1 cellular context compared by ENCODE assay signal in genomic region chr17:77306790-77307478, GRCh38.
TF ChIP-seq lines count a peak whose summit lies in the region.

No MANE protein-coding gene starts in this region.

TF ChIP-seq in WTC11, 78 proteins besides CTCF, POLR2A, EP300 and RAD21 (continued from another document):
- TF ChIP-seq MXD4 (CRISPR knock-in tag; IDR thresholded peaks at IDR 0.05; ENCODE audit: borderline replicate concordance) (no peak), ZBTB21 (CRISPR knock-in tag; IDR thresholded peaks at IDR 0.05; ENCODE audit: borderline replicate concordance) (no peak), TP53 (CRISPR knock-in tag; IDR thresholded peaks at IDR 0.05) (no peak), ATF2 (CRISPR knock-in tag; IDR thresholded peaks at IDR 0.05; ENCODE audit: borderline replicate concordance, low read depth) (no peak), JUN (CRISPR knock-in tag; IDR thresholded peaks at IDR 0.05) (no peak), MYBL2 (CRISPR knock-in tag; IDR thresholded peaks at IDR 0.05) (no peak)
